ENCODE assay signal across 8 cellular contexts in genomic region chr13:113594066-113594821, GRCh38. TPM values are rescaled to one million over a fixed set of nuclear protein-coding genes. Genes with fewer than 3 reads are reported as not detected.
A peak's percentile ranks its signal among the peaks of the same experiment; 100 is the strongest.
DNase-seq lines count a peak whose midpoint lies in the region; TF ChIP-seq lines count a peak whose summit lies in the region.
"Not testable (repeated sequence)": the region's sequence is repeated elsewhere in the genome, so short reads cannot be mapped to it uniquely, and the experiment has no call there.

No MANE protein-coding gene starts in this region.

- peaks cover 65% of the 10 kb centered on the region for H4K20me1 ChIP-seq in osteoblast (ENCODE audit: insufficient read depth, low read length)

- not testable (repeated sequence) for H3K9ac ChIP-seq in colonic mucosa (ENCODE audit: low read depth in 2 of 2, low read length in 2 of 2)

- not testable (repeated sequence) for H3K4me2 ChIP-seq in osteoblast (ENCODE audit: insufficient read depth, low read length)

- not testable (repeated sequence) for TF ChIP-seq CTCF in GM13976 (IDR thresholded peaks at IDR 0.05; ENCODE audit: borderline replicate concordance, control extremely low read depth, extremely low read depth, insufficient read depth, missing control alignments); Peyer's patch (IDR thresholded peaks at IDR 0.05); colonic mucosa (IDR thresholded peaks at IDR 0.05); osteoblast (IDR thresholded peaks at IDR 0.05; ENCODE audit: extremely low read depth, low read depth, low read length); spleen (IDR thresholded peaks at IDR 0.05 in 8 of 11, conservative IDR thresholded peaks at IDR 0.05 in 3 of 11)

- H3K27ac ChIP-seq in Peyer's patch; colonic mucosa; osteoblast (ENCODE audit: low read depth, low read length); spleen: not testable (repeated sequence)

- in situ Hi-C loops in GM13976 (cut with MboI; ENCODE audit: low sequenced_read_pairs, unreplicated experiment), result not testable (repeated sequence)

- H3K36me3 ChIP-seq in Peyer's patch (peaks cover 0 to 27% (median 0%) of the 10 kb centered on the region in 3 donors), osteoblast (ENCODE audit: insufficient read depth, low read length) (peaks cover 30% of the 10 kb centered on the region), spleen (peaks cover 0 to 87% (median 18%) of the 10 kb centered on the region in 6 donors)
- H3K36me3 ChIP-seq in colonic mucosa, result not testable (repeated sequence)

- H3K27me3 ChIP-seq in Peyer's patch; colonic mucosa; osteoblast (ENCODE audit: insufficient read depth, low read length); spleen (replicated peaks in 1 of 7): not testable (repeated sequence)

- H3K4me1 ChIP-seq in Peyer's patch; colonic mucosa; osteoblast (ENCODE audit: insufficient read depth, low read length); spleen: not testable (repeated sequence)

- H3K9me3 ChIP-seq in Peyer's patch; colonic mucosa; osteoblast (ENCODE audit: low read depth, low read length); spleen: not testable (repeated sequence)

- not testable (repeated sequence) for H2AFZ ChIP-seq in osteoblast (ENCODE audit: low read length)

- intact Hi-C loops in colonic mucosa (cut with DNase I); spleen (cut with DNase I; ENCODE audit: low total_unique reads): not testable (repeated sequence)

- WGBS in spleen, 5 donors, result 93 to 98% (median 97%) methylated on average over 7 to 21 of the region's 21 CpGs

- peaks cover 81% of the 10 kb centered on the region for H3K79me2 ChIP-seq in osteoblast (ENCODE audit: insufficient read depth, low read length)

- not testable (repeated sequence) for TF ChIP-seq POLR2A in Peyer's patch (IDR thresholded peaks at IDR 0.05); spleen (IDR thresholded peaks at IDR 0.05)

- DNase-seq in GM13976 (ENCODE audit: low spot score), result peak; percentile 4
- DNase-seq in Peyer's patch, result peak in 2 of 3 donors; percentile 8 to 42
- peak; percentile 9 for DNase-seq in activated T-cell treated with anti-CD3 and anti-CD28 coated beads, Interleukin-2, amount 50 U/mL, for 1 hour
- DNase-seq in colonic mucosa, result peak; percentile 8
- DNase-seq in iPS-NIHi7 (ENCODE audit: extremely low spot score), result peak; percentile 1
- DNase-seq in osteoblast (ENCODE audit: insufficient read length, low spot score, missing footprints), result peak; percentile 44
- peak; percentile 38 for DNase-seq in spleen
- DNase-seq in ureter (ENCODE audit: low spot score), result peak; percentile 35

- not testable (repeated sequence) for H3K4me3 ChIP-seq in Peyer's patch; colonic mucosa; osteoblast (ENCODE audit: insufficient read depth, low read length); spleen

RNA-seq across cellular contexts. Expression of gene TFDP1, which starts 9.7 kb away (rescaled TPM):
- total RNA-seq in Peyer's patch, result 10 to 100 TPM; 37.0 to 75.1 (median 48.0) TPM
- total RNA-seq in colonic mucosa, result 100 to 1,000 TPM in 1 of 2 donors, 10 to 100 TPM in 1; 60.3 to 112 TPM
- total RNA-seq in osteoblast, result 48.6 and 56.8 TPM in 2 replicates
- 10 to 100 TPM; 47.5 to 91.7 (median 59.4) TPM for total RNA-seq in spleen
- polyA plus RNA-seq in spleen, result 10 to 100 TPM; 21.7 to 42.4 (median 40.1) TPM
- 54.9 TPM for total RNA-seq in ureter
